ENCODE assay signal across 12 cellular contexts in the genomic region with DNA sequence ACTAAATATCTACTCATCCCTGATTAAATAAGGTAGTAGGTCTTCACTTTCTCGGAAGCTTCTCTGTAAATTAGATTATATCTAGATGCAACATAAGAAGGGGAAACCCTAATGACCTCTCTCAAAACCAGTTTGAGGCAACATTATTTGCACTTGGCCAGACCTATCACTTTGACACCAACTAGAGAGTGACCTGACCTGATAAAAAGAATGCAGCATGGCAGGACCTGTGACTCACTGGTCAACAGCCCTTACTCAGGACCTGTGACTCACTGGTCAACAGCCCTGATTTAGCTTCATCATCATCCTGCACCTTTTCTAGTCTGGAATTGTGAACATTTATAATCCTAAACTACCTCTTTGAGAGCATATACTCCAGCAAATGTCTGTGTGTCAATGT.
DNase-seq lines count a peak whose midpoint lies in the region; ATAC-seq and TF ChIP-seq lines count a peak whose summit lies in the region.
"Had no signal": no experiment of that assay in that cellular context is flagged by ENCODE, and none has a peak within 500 bp of the region (broad histone marks: within the 10 kb centered on the region; RNA-seq: fewer than 3 reads in every experiment).

No MANE protein-coding gene starts in this region.

- DNase-seq in HFFc6 (peak; percentile 50), SW 1271 (lab: John Stamatoyannopoulos, UW) (peak; percentile 1 to 30), fibroblast of villous mesenchyme (ENCODE audit: low read depth) (peak; percentile 30), stromal cell of bone marrow (ENCODE audit: low read depth) (peak; percentile 2)
- DNase-seq in activated CD4-positive, alpha-beta memory T cell treated with anti-CD3 and anti-CD28 coated beads, Interleukin-2, amount 10 ng/mL, durations not matched to agents 7 days and 5 days: no peak
- DNase-seq: NCI-H510A, Right ventricle myocardium superior had no signal

- POLR2A ChIA-PET in activated CD4-positive, alpha-beta memory T cell treated with anti-CD3 and anti-CD28 coated beads, Interleukin-2, amount 10 ng/mL, durations not matched to agents 7 days and 5 days (lab: Charles Lee): interaction anchor here (0.7 kb wide), 1 partner anchor 300 kb away, joined by 3 read pairs; no protein-coding TSS in a partner anchor

- no peak overlapping the region for H3K4me3 Mint-ChIP-seq in HFFc6
- no peak overlapping the region for H3K4me3 Mint-ChIP-seq in activated CD4-positive, alpha-beta memory T cell treated with anti-CD3 and anti-CD28 coated beads, Interleukin-2, amount 10 ng/mL, durations not matched to agents 7 days and 5 days
- H3K4me3 Mint-ChIP-seq: activated naive CD8-positive, alpha-beta T cell had no signal

- ATAC-seq in GM18858 (IDR thresholded peaks at IDR 0.05; ENCODE audit: unreplicated experiment) (no peak), HG03135 (IDR thresholded peaks at IDR 0.05; ENCODE audit: unreplicated experiment) (no peak)

- H3K36me3 Mint-ChIP-seq in HFFc6 (ENCODE audit: low read depth): no peaks in the 10 kb centered on the region
- H3K36me3 Mint-ChIP-seq in activated CD4-positive, alpha-beta memory T cell treated with anti-CD3 and anti-CD28 coated beads, Interleukin-2, amount 10 ng/mL, durations not matched to agents 7 days and 5 days (ENCODE audit: low read depth): no peaks in the 10 kb centered on the region
- H3K36me3 Mint-ChIP-seq: activated naive CD8-positive, alpha-beta T cell had no signal

- no peaks in the 10 kb centered on the region for H3K9me3 Mint-ChIP-seq in HFFc6
- no peaks in the 10 kb centered on the region for H3K9me3 Mint-ChIP-seq in activated CD4-positive, alpha-beta memory T cell treated with anti-CD3 and anti-CD28 coated beads, Interleukin-2, amount 10 ng/mL, durations not matched to agents 7 days and 5 days

- CTCF ChIA-PET in activated CD4-positive, alpha-beta memory T cell treated with anti-CD3 and anti-CD28 coated beads, Interleukin-2, amount 10 ng/mL, durations not matched to agents 7 days and 5 days (lab: Charles Lee): no interaction called here

- no peaks in the 10 kb centered on the region for H3K27me3 Mint-ChIP-seq in HFFc6 (ENCODE audit: insufficient read depth)
- H3K27me3 Mint-ChIP-seq in activated CD4-positive, alpha-beta memory T cell treated with anti-CD3 and anti-CD28 coated beads, Interleukin-2, amount 10 ng/mL, durations not matched to agents 7 days and 5 days: no peaks in the 10 kb centered on the region
- H3K27me3 Mint-ChIP-seq: activated naive CD8-positive, alpha-beta T cell had no signal

- H3K27ac Mint-ChIP-seq in HFFc6: 0 out of 2 replicates have a peak overlapping the region, but pooled peaks have one; percentile 7
- H3K27ac Mint-ChIP-seq in activated CD4-positive, alpha-beta memory T cell treated with anti-CD3 and anti-CD28 coated beads, Interleukin-2, amount 10 ng/mL, durations not matched to agents 7 days and 5 days: no peak overlapping the region
- H3K27ac Mint-ChIP-seq: activated naive CD8-positive, alpha-beta T cell had no signal

- H3K4me3 ChIP-seq in fibroblast of villous mesenchyme (ENCODE audit: low read depth, low read length): no peak overlapping the region
- H3K4me3 ChIP-seq: HAP-1, prostate gland had no signal

- TF ChIP-seq CTCF in HFFc6 (IDR thresholded peaks at IDR 0.05): no peak
- no peak for TF ChIP-seq CTCF in fibroblast of villous mesenchyme (IDR thresholded peaks at IDR 0.05; ENCODE audit: insufficient read depth, low read depth, low read length)

- H3K4me1 Mint-ChIP-seq in HFFc6 (ENCODE audit: low read depth): peaks cover 31% of the 10 kb centered on the region
- H3K4me1 Mint-ChIP-seq in activated CD4-positive, alpha-beta memory T cell treated with anti-CD3 and anti-CD28 coated beads, Interleukin-2, amount 10 ng/mL, durations not matched to agents 7 days and 5 days: no peaks in the 10 kb centered on the region
